In the genomic region with DNA sequence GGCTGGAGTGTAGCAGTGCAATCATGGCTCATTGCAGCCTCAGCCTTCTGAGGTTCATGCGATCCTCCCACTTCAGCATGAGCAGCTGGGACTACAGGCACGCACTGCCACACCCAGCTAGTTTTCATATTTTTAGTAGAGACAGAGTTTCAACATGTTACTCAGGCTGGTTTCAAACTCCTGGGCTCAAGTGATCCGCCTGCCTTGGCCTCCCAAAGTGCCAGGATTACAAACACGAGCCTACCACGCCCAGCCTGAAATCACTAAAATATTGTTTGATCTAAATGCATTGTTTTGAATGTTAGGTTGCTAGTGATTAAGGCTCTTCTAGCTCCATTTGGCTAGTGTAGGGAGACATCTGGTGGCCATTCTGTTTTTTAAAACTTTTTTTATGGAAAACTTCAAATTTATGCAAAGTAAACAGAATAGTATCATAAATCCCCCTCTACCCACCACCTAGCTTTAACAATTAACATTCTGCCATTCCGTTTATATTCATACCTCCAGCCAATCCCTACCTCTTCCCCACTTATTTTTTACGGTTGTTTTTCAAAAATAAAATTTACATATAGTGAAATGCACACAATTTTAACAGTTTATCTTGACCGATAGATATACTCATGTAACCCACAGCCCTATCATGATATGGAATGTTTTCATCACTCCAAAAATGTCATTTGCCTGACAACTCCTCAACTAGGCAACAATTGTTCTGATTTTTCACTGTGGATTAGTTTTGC, we compare ENCODE assay signal across 8 cellular contexts. TPM values are rescaled to one million over a fixed set of nuclear protein-coding genes. Genes with fewer than 3 reads are reported as not detected.
DNase-seq lines count a peak whose midpoint lies in the region; ATAC-seq and TF ChIP-seq lines count a peak whose summit lies in the region.

No MANE protein-coding gene starts in this region.

- no peaks in the 10 kb centered on the region for H3K9me3 ChIP-seq in transverse colon

- in situ Hi-C loops in astrocyte of the spinal cord (cut with HindIII; ENCODE audit: low sequenced_read_pairs) (no loop called here), transverse colon (cut with MboI; ENCODE audit: low pct_ligation_motif_present in 1 of 4, low pct_unique_long_range_greater_than_20kb in 1 of 4, low sequenced_read_pairs in 3 of 4) (loop anchor here (5.0 to 25.0 kb wide), 4 partner anchors 118 to 281 kb away; a partner anchor contains a TSS)

- ATAC-seq in GM21576 (IDR thresholded peaks at IDR 0.05; ENCODE audit: unreplicated experiment) (no peak), GM18868 (IDR thresholded peaks at IDR 0.05; ENCODE audit: unreplicated experiment) (no peak)

- no peak for TF ChIP-seq POLR2A in transverse colon (IDR thresholded peaks at IDR 0.05)

- H3K27ac ChIP-seq in transverse colon, result peak overlapping the region in 3 of 4 donors; percentile 13 to 57 (median 20)

- peaks cover 0 to 16% (median 4%) of the 10 kb centered on the region in 4 donors for H3K4me1 ChIP-seq in transverse colon

- intact Hi-C loops in transverse colon (cut with DNase I; ENCODE audit: low total_unique reads), result loop anchor here (2.0 kb wide), 1 partner anchor 119 kb away; no protein-coding TSS in a partner anchor

- H3K36me3 ChIP-seq in transverse colon, result no peaks in the 10 kb centered on the region

- peak; percentile 41 for DNase-seq in AG08396 (ENCODE audit: low spot score)
- DNase-seq in NCI-H2171 treated with DMSO at 0.1 percent for 48 hours (lab: John Stamatoyannopoulos, UW), result peak; percentile 80
- peak; percentile 62 for DNase-seq in astrocyte of the spinal cord (ENCODE audit: low read depth, low spot score)
- peak; percentile 40 for DNase-seq in iris pigment epithelial cell (ENCODE audit: low read depth)
- no peak for DNase-seq in transverse colon

- H3K4me3 ChIP-seq in astrocyte of the spinal cord (ENCODE audit: low read depth, low read length) (no peak overlapping the region), transverse colon (no peak overlapping the region)

- H3K27me3 ChIP-seq in transverse colon, result peaks cover 3% of the 10 kb centered on the region

- no peak for TF ChIP-seq EP300 in transverse colon (IDR thresholded peaks at IDR 0.05; ENCODE audit: low read depth)

- 13 to 15% methylated on average over 6 to 8 of the region's 8 CpGs for WGBS in transverse colon (ENCODE audit: low coverage in 1 of 2), 2 donors

- TF ChIP-seq CTCF in GM12874 (IDR thresholded peaks at IDR 0.05; ENCODE audit: insufficient read depth, low read depth, low read length) (peak; percentile 24; the same call in 1 of the 2 replicates), astrocyte of the spinal cord (IDR thresholded peaks at IDR 0.05; ENCODE audit: low read depth, low read length) (peak; percentile 33), transverse colon (IDR thresholded peaks at IDR 0.05) (peak; percentile 34 to 52 (median 49))

RNA-seq across cellular contexts. Expression of a gene that starts 37.8 kb away (rescaled TPM):
- not detected for total RNA-seq in transverse colon
